8 cellular contexts compared by ENCODE assay signal in genomic region chr1:1157426-1157913, GRCh38. TPM values are rescaled to one million over a fixed set of nuclear protein-coding genes. Genes with fewer than 3 reads are reported as not detected.
DNase-seq lines count a peak whose midpoint lies in the region; ATAC-seq and TF ChIP-seq lines count a peak whose summit lies in the region.

No MANE protein-coding gene starts in this region.

- WGBS in ectodermal cell, 2 experiments, result 1 to 2% methylated on average over 25 to 28 of the region's 29 CpGs

- DNase-seq in AG20443 (ENCODE audit: low spot score) (peak; percentile 96), NCI-H146 (lab: John Stamatoyannopoulos, UW) (peak; percentile 89), lower lobe of right lung (peak; percentile 94)
- DNase-seq in activated CD8-positive, alpha-beta T cell treated with anti-CD3 and anti-CD28 coated beads for 36 hours, result peak; percentile 64
- DNase-seq in stimulated activated CD4-positive, alpha-beta T cell treated with anti-CD3 and anti-CD28 coated beads, Interleukin-4, amount 100 ng/mL, for 48 hours (ENCODE audit: low read depth in 2 of 2), result peak; percentile 45 to 73

- H3K9me3 ChIP-seq in ectodermal cell (ENCODE audit: control insufficient read depth, low read length), result no peaks in the 10 kb centered on the region
- no peaks in the 10 kb centered on the region for H3K9me3 ChIP-seq in lower lobe of right lung

- CTCF ChIA-PET in activated CD8-positive, alpha-beta T cell treated with anti-CD3 and anti-CD28 coated beads for 36 hours (lab: Charles Lee), result interaction anchor here (1.6 kb wide), 1 partner anchor 35 kb away, joined by 7 read pairs; no protein-coding TSS in a partner anchor

- peaks cover 12% of the 10 kb centered on the region for H3K9me3 Mint-ChIP-seq in activated CD8-positive, alpha-beta T cell treated with anti-CD3 and anti-CD28 coated beads for 36 hours

- peak overlapping the region; percentile 22 for H3K27ac ChIP-seq in ectodermal cell (ENCODE audit: insufficient read depth, low read depth, low read length, poor library complexity, severe bottlenecking)
- H3K27ac ChIP-seq in lower lobe of right lung, result peak overlapping the region; percentile 97

- peak overlapping the region; percentile 70 for H3K4me3 Mint-ChIP-seq in activated CD8-positive, alpha-beta T cell treated with anti-CD3 and anti-CD28 coated beads for 36 hours

- peaks cover 4% of the 10 kb centered on the region for H3K36me3 Mint-ChIP-seq in activated CD8-positive, alpha-beta T cell treated with anti-CD3 and anti-CD28 coated beads for 36 hours (ENCODE audit: low read depth)

- H3K4me1 Mint-ChIP-seq in activated CD8-positive, alpha-beta T cell treated with anti-CD3 and anti-CD28 coated beads for 36 hours (ENCODE audit: low read depth), result peaks cover 2% of the 10 kb centered on the region

- H3K4me1 ChIP-seq in ectodermal cell (ENCODE audit: control insufficient read depth, insufficient read depth, low read length) (peaks cover 12% of the 10 kb centered on the region), lower lobe of right lung (peaks cover 12% of the 10 kb centered on the region)

- H3K27me3 Mint-ChIP-seq in activated CD8-positive, alpha-beta T cell treated with anti-CD3 and anti-CD28 coated beads for 36 hours, result no peaks in the 10 kb centered on the region

- no peak for TF ChIP-seq CTCF in activated CD8-positive, alpha-beta T cell treated with anti-CD3 and anti-CD28 coated beads for 36 hours (IDR thresholded peaks at IDR 0.05)
- TF ChIP-seq CTCF in lower lobe of right lung (IDR thresholded peaks at IDR 0.05), result no peak

- POLR2A ChIA-PET in activated CD8-positive, alpha-beta T cell treated with anti-CD3 and anti-CD28 coated beads for 36 hours (lab: Charles Lee), result interaction anchor here (1.1 kb wide), 1 partner anchor 9 kb away, joined by 3 read pairs; no protein-coding TSS in a partner anchor

- ATAC-seq in GM21447 (IDR thresholded peaks at IDR 0.05; ENCODE audit: unreplicated experiment) (peak; percentile 71), lower lobe of right lung (peak; percentile 94 to 95), HG03139 (IDR thresholded peaks at IDR 0.05; ENCODE audit: unreplicated experiment) (no peak)
- peak; percentile 74 for ATAC-seq in activated CD8-positive, alpha-beta T cell treated with anti-CD3 and anti-CD28 coated beads for 36 hours

- no peaks in the 10 kb centered on the region for H3K27me3 ChIP-seq in ectodermal cell (ENCODE audit: control insufficient read depth, insufficient read depth, low read length, poor library complexity, severe bottlenecking)
- H3K27me3 ChIP-seq in lower lobe of right lung (ENCODE audit: low read depth), result no peaks in the 10 kb centered on the region

- intact Hi-C loops in activated CD8-positive, alpha-beta T cell treated with anti-CD3 and anti-CD28 coated beads for 36 hours (cut with micrococcal nuclease), result no loop called here
- intact Hi-C loops in lower lobe of right lung (cut with DNase I), result no loop called here

- no peaks in the 10 kb centered on the region for H3K36me3 ChIP-seq in ectodermal cell (ENCODE audit: control insufficient read depth, insufficient read depth, low read length)
- no peaks in the 10 kb centered on the region for H3K36me3 ChIP-seq in lower lobe of right lung

- H3K4me3 ChIP-seq in ectodermal cell (ENCODE audit: insufficient read depth, low read depth, low read length) (peak overlapping the region; percentile 42), lower lobe of right lung (peak overlapping the region; percentile 73)

- peak overlapping the region; percentile 63 for H3K27ac Mint-ChIP-seq in activated CD8-positive, alpha-beta T cell treated with anti-CD3 and anti-CD28 coated beads for 36 hours

RNA-seq across cellular contexts. Expression of gene TTLL10, which starts 16.2 kb away (rescaled TPM):
- total RNA-seq in activated CD8-positive, alpha-beta T cell treated with anti-CD3 and anti-CD28 coated beads for 36 hours, result not detected
- 0.43 TPM for polyA plus RNA-seq in ectodermal cell (2013, experiment 1 of 4)
- polyA plus RNA-seq in ectodermal cell (2013, experiment 2 of 4), result 0.48 TPM
- 0.11 TPM for polyA plus RNA-seq in ectodermal cell (2013, experiment 3 of 4)
- polyA plus RNA-seq in ectodermal cell (2013, experiment 4 of 4), result 0.77 TPM
- total RNA-seq in lower lobe of right lung, result 6.6 TPM

RNA-seq across cellular contexts. Expression of gene C1orf159, which starts 41.6 kb away (rescaled TPM):
- total RNA-seq in activated CD8-positive, alpha-beta T cell treated with anti-CD3 and anti-CD28 coated beads for 36 hours, result 10 to 100 TPM; 17.5 to 20.3 TPM
- 16.3 TPM for polyA plus RNA-seq in ectodermal cell (2013, experiment 1 of 4)
- polyA plus RNA-seq in ectodermal cell (2013, experiment 2 of 4), result 16.8 TPM
- 17.5 TPM for polyA plus RNA-seq in ectodermal cell (2013, experiment 3 of 4)
- 18.7 TPM for polyA plus RNA-seq in ectodermal cell (2013, experiment 4 of 4)
- 11.7 TPM for total RNA-seq in lower lobe of right lung

RNA-seq across cellular contexts. Expression of gene TNFRSF18, which starts 48.9 kb away (rescaled TPM):
- total RNA-seq in activated CD8-positive, alpha-beta T cell treated with anti-CD3 and anti-CD28 coated beads for 36 hours, result 100 to 1,000 TPM; 126 to 135 TPM
- polyA plus RNA-seq in ectodermal cell (2013, experiment 1 of 4), result not detected
- polyA plus RNA-seq in ectodermal cell (2013, experiment 2 of 4), result not detected
- polyA plus RNA-seq in ectodermal cell (2013, experiment 3 of 4), result 0.59 TPM
- not detected for polyA plus RNA-seq in ectodermal cell (2013, experiment 4 of 4)
- 0.47 TPM for total RNA-seq in lower lobe of right lung

RNA-seq across cellular contexts. Expression of gene TNFRSF4, which starts 56.5 kb away (rescaled TPM):
- total RNA-seq in activated CD8-positive, alpha-beta T cell treated with anti-CD3 and anti-CD28 coated beads for 36 hours, result 100 to 1,000 TPM; 137 to 142 TPM
- polyA plus RNA-seq in ectodermal cell (2013, experiment 1 of 4), result not detected
- not detected for polyA plus RNA-seq in ectodermal cell (2013, experiment 2 of 4)
- polyA plus RNA-seq in ectodermal cell (2013, experiment 3 of 4), result not detected
- polyA plus RNA-seq in ectodermal cell (2013, experiment 4 of 4), result not detected
- total RNA-seq in lower lobe of right lung, result 3.0 TPM

Comparison
In these comparisons a context has a peak if more than half of its experiments do, and no peak if none do; other contexts are left out.
1. RNA of gene TNFRSF18, which starts 48.9 kb away (total RNA-seq): 126 to 135 TPM in activated CD8-positive, alpha-beta T cell treated with anti-CD3 and anti-CD28 coated beads for 36 hours; 0.47 TPM in lower lobe of right lung (single experiment); every median in the first group is over 10 times any median in the second.
2. Peak in every context shown above with its lines, with median percentiles within 50 percentile points of each other: DNase-seq.